8 cellular contexts compared by ENCODE assay signal in genomic region chr17:33686171-33686570, GRCh38.
DNase-seq lines count a peak whose midpoint lies in the region; ATAC-seq and TF ChIP-seq lines count a peak whose summit lies in the region.

No MANE protein-coding gene starts in this region.

- H3K4me1 Mint-ChIP-seq in CD14-positive monocyte, result no peaks in the 10 kb centered on the region

- no peak overlapping the region for H3K27ac Mint-ChIP-seq in CD14-positive monocyte

- H3K27ac ChIP-seq in VCaP, result no peak overlapping the region

- TF ChIP-seq CTCF in CD14-positive monocyte (IDR thresholded peaks at IDR 0.05) (peak; percentile 73), GM13976 (IDR thresholded peaks at IDR 0.05; ENCODE audit: borderline replicate concordance, control extremely low read depth, extremely low read depth, insufficient read depth, missing control alignments) (peak; percentile 21), VCaP (conservative IDR thresholded peaks at IDR 0.05) (peak; percentile 56)

- DNase-seq in CD14-positive monocyte (ENCODE audit: low spot score), result no peak
- DNase-seq in GM13976 (ENCODE audit: low spot score), result peak; percentile 37
- DNase-seq in left kidney (ENCODE audit: low read depth, low spot score), result peak; percentile 10
- no peak for DNase-seq in central memory CD4-positive, alpha-beta T cell
- DNase-seq in superior temporal gyrus (ENCODE audit: extremely low spot score), result no peak

- ATAC-seq in HG03025 (IDR thresholded peaks at IDR 0.05; ENCODE audit: low FRiP score, unreplicated experiment) (no peak), GM21825 (IDR thresholded peaks at IDR 0.05; ENCODE audit: unreplicated experiment) (no peak)

- intact Hi-C loops in CD14-positive monocyte (cut with micrococcal nuclease), result no loop called here

- H3K36me3 Mint-ChIP-seq in CD14-positive monocyte, result no peaks in the 10 kb centered on the region

- peaks cover 0 to 8% (median 0%) of the 10 kb centered on the region in 3 donors for H3K27me3 Mint-ChIP-seq in CD14-positive monocyte (ENCODE audit: low read depth in 3 of 3)

- peaks cover 0 to 3% (median 0%) of the 10 kb centered on the region in 7 donors for H3K9me3 Mint-ChIP-seq in CD14-positive monocyte

- in situ Hi-C loops in GM13976 (cut with MboI; ENCODE audit: low sequenced_read_pairs, unreplicated experiment), result no loop called here

- H3K4me3 Mint-ChIP-seq in CD14-positive monocyte, result no peak overlapping the region

Comparison
In these comparisons a context has a peak if more than half of its experiments do, and no peak if none do; other contexts are left out.
1. DNase-seq: peak in GM13976 (single experiment) and left kidney (single experiment); none in CD14-positive monocyte (single experiment), central memory CD4-positive, alpha-beta T cell (single experiment) and superior temporal gyrus (single experiment).
2. CTCF ChIP-seq: peak in every context shown above with its lines; median percentile 73 in CD14-positive monocyte; 56 in VCaP; 21 in GM13976.